ENCODE assay signal across 10 cellular contexts in genomic region chr15:57382222-57382621, GRCh38. TPM values are rescaled to one million over a fixed set of nuclear protein-coding genes. Genes with fewer than 3 reads are reported as not detected.
DNase-seq lines count a peak whose midpoint lies in the region; ATAC-seq, FAIRE-seq and TF ChIP-seq lines count a peak whose summit lies in the region.
"Had no signal": no experiment of that assay in that cellular context is flagged by ENCODE, and none has a peak within 500 bp of the region (broad histone marks: within the 10 kb centered on the region; RNA-seq: fewer than 3 reads in every experiment).

No MANE protein-coding gene starts in this region.

- no peak for ATAC-seq in HG02798 (IDR thresholded peaks at IDR 0.05; ENCODE audit: poor library complexity, unreplicated experiment)
- ATAC-seq: stimulated activated naive CD8-positive, alpha-beta T cell treated with anti-CD3 and anti-CD28 coated beads, Interleukin-15, Interleukin-2, amounts not matched to agents 100 U/mL and 50 U/mL, for 24 hours had no signal

- FAIRE-seq in small intestine (lab: Jason Lieb, UNC) = no peak

- H3K27ac ChIP-seq in layer of hippocampus (ENCODE audit: low read depth, low read length) = peak overlapping the region; percentile 6
- H3K27ac ChIP-seq in small intestine (ENCODE audit: low read depth in 1 of 2, low read length in 1 of 2) = no peak overlapping the region
- no peak overlapping the region for H3K27ac ChIP-seq in transverse colon

- intact Hi-C loops in transverse colon (cut with DNase I; ENCODE audit: low total_unique reads) = no loop called here

- H3K36me3 ChIP-seq in small intestine (ENCODE audit: control insufficient read depth in 2 of 2, insufficient read depth in 2 of 2, low read length in 2 of 2) (no peaks in the 10 kb centered on the region), transverse colon (no peaks in the 10 kb centered on the region)

- 16 to 42% (median 34%) methylated on average over 7 of the region's 7 CpGs for WGBS in small intestine, 3 donors
- 27 to 42% methylated on average over 5 to 7 of the region's 7 CpGs for WGBS in transverse colon (ENCODE audit: low coverage in 1 of 2), 2 donors

- H3K4me1 ChIP-seq in small intestine (ENCODE audit: control insufficient read depth in 2 of 2, insufficient read depth in 1 of 2, low read depth in 1 of 2, low read length in 1 of 2) (peaks cover 0 to 2% of the 10 kb centered on the region in 2 donors), transverse colon (peaks cover 0 to 17% (median 8%) of the 10 kb centered on the region in 4 donors)

- H3K9me3 ChIP-seq in small intestine (ENCODE audit: control insufficient read depth, low read depth) (no peaks in the 10 kb centered on the region), transverse colon (no peaks in the 10 kb centered on the region)

- DNase-seq in LNCaP clone FGC (ENCODE audit: low read depth) (peak; percentile 61), NCI-H82 treated with DMSO at 0.1 percent for 48 hours (lab: John Stamatoyannopoulos, UW; ENCODE audit: unreplicated experiment) (peak; percentile 45), small intestine (peak; percentile 66), CD1c-positive myeloid dendritic cell (ENCODE audit: extremely low spot score) (no peak), transverse colon (no peak)
- DNase-seq: activated CD8-positive, alpha-beta memory T cell treated with anti-CD3 and anti-CD28 coated beads, Interleukin-2, amount 50 U/mL, for 4 hours; C1 segment of cervical spinal cord; stimulated activated naive CD8-positive, alpha-beta T cell treated with anti-CD3 and anti-CD28 coated beads, Interleukin-15, Interleukin-2, amounts not matched to agents 100 U/mL and 50 U/mL, for 24 hours had no signal

- TF ChIP-seq POLR2A in transverse colon (IDR thresholded peaks at IDR 0.05) = no peak

- no peaks in the 10 kb centered on the region for H3K27me3 ChIP-seq in layer of hippocampus (ENCODE audit: control insufficient read depth, insufficient read depth, low read length)
- H3K27me3 ChIP-seq in small intestine (ENCODE audit: control insufficient read depth in 2 of 2, insufficient read depth in 2 of 2, low read length in 2 of 2) = no peaks in the 10 kb centered on the region
- peaks cover 12% of the 10 kb centered on the region for H3K27me3 ChIP-seq in transverse colon

- TF ChIP-seq CTCF in LNCaP clone FGC (IDR thresholded peaks at IDR 0.05; ENCODE audit: control insufficient read depth, extremely low read depth, insufficient read depth) = no peak
- no peak for TF ChIP-seq CTCF in transverse colon (IDR thresholded peaks at IDR 0.05)

- TF ChIP-seq EP300 in transverse colon (IDR thresholded peaks at IDR 0.05; ENCODE audit: low read depth) = no peak

- H3K4me3 ChIP-seq in LNCaP clone FGC (ENCODE audit: low read depth, low read length) = no peak overlapping the region
- no peak overlapping the region for H3K4me3 ChIP-seq in small intestine (ENCODE audit: low read depth in 1 of 2, low read length in 2 of 2)
- no peak overlapping the region for H3K4me3 ChIP-seq in transverse colon

- in situ Hi-C loops in transverse colon (cut with MboI; ENCODE audit: low pct_ligation_motif_present in 1 of 4, low pct_unique_long_range_greater_than_20kb in 1 of 4, low sequenced_read_pairs in 3 of 4) = no loop called here

RNA-seq across cellular contexts. Expression of gene CGNL1, which starts 5.9 kb away (rescaled TPM):
- 1 to 10 TPM in 2 of 3 donors, under 1 TPM in 1; 0.81 to 2.7 (median 1.1) TPM for polyA plus RNA-seq in small intestine
- total RNA-seq in transverse colon = 1 to 10 TPM; 1.1 to 2.2 (median 1.8) TPM

Comparison
In these comparisons a context has a peak if more than half of its experiments do, and no peak if none do; other contexts are left out.
1. DNase-seq: peak in LNCaP clone FGC (single experiment), NCI-H82 treated with DMSO at 0.1 percent for 48 hours (single experiment) and small intestine (single experiment); none in CD1c-positive myeloid dendritic cell (single experiment) and transverse colon (single experiment).